15 cellular contexts compared by ENCODE assay signal in genomic region chr4:24722026-24722568, GRCh38.
A peak's percentile ranks its signal among the peaks of the same experiment; 100 is the strongest.
DNase-seq lines count a peak whose midpoint lies in the region; ATAC-seq and TF ChIP-seq lines count a peak whose summit lies in the region.
"Had no signal": no experiment of that assay in that cellular context is flagged by ENCODE, and none has a peak within 500 bp of the region (broad histone marks: within the 10 kb centered on the region; RNA-seq: fewer than 3 reads in every experiment).

No MANE protein-coding gene starts in this region.

- no peak overlapping the region for H3K27ac ChIP-seq in HCT116 (ENCODE audit: low read depth, low read length)
- no peak overlapping the region for H3K27ac ChIP-seq in lung (ENCODE audit: low read depth in 1 of 2, low read length in 1 of 2)
- H3K27ac ChIP-seq in body of pancreas = no peak overlapping the region
- H3K27ac ChIP-seq: 22Rv1 had no signal

- ATAC-seq in HCT116 (peak; percentile 49), lung (ENCODE audit: insufficient read depth, low FRiP score) (no peak), body of pancreas (no peak), HG03442 (IDR thresholded peaks at IDR 0.05; ENCODE audit: unreplicated experiment) (no peak)
- ATAC-seq: CD8-positive, alpha-beta T cell; GM12878 had no signal

- no peaks in the 10 kb centered on the region for H3K4me1 ChIP-seq in HCT116 (ENCODE audit: control insufficient read depth in 1 of 2, insufficient read depth in 2 of 2, low read length in 2 of 2)
- H3K4me1 ChIP-seq in lung (ENCODE audit: control insufficient read depth in 2 of 2, insufficient read depth in 2 of 2, low read length in 2 of 2) = no peaks in the 10 kb centered on the region
- H3K4me1 ChIP-seq in body of pancreas = no peaks in the 10 kb centered on the region

- no peaks in the 10 kb centered on the region for H3K9me3 ChIP-seq in HCT116 (ENCODE audit: control insufficient read depth in 1 of 2, insufficient read depth in 1 of 2, low read depth in 1 of 2, low read length in 2 of 2)
- H3K9me3 ChIP-seq in lung (ENCODE audit: control insufficient read depth in 2 of 2, insufficient read depth in 1 of 2, low read length in 1 of 2) = no peaks in the 10 kb centered on the region
- H3K9me3 ChIP-seq in body of pancreas = no peaks in the 10 kb centered on the region

- RAD21 ChIA-PET in HCT116 (lab: Charles Lee; ENCODE audit: low non-redundant PET in 1 of 2, low total read pairs in 2 of 2, uncharacterized antibody in 2 of 2, unreplicated experiment in 2 of 2) = no interaction called here

- WGBS in lung, 2 donors = 89 to 93% methylated on average over 4 of the region's 4 CpGs
- WGBS in body of pancreas, 2 donors = 75 to 92% methylated on average over 4 of the region's 4 CpGs

- no peaks in the 10 kb centered on the region for H3K36me3 ChIP-seq in HCT116 (ENCODE audit: control insufficient read depth in 1 of 2, insufficient read depth in 2 of 2, low read length in 2 of 2)
- no peaks in the 10 kb centered on the region for H3K36me3 ChIP-seq in lung (ENCODE audit: control insufficient read depth in 2 of 2, insufficient read depth in 2 of 2, low read length in 2 of 2)
- H3K36me3 ChIP-seq in body of pancreas (replicated peaks in 1 of 2; ENCODE audit: insufficient read depth in 1 of 2, low read depth in 2 of 2) = no peaks in the 10 kb centered on the region

- H3K4me3 ChIP-seq in HCT116 (replicated peaks in 1 of 2; ENCODE audit: low read depth in 1 of 2, low read length in 2 of 2) = no peak overlapping the region
- H3K4me3 ChIP-seq in lung = no peak overlapping the region
- H3K4me3 ChIP-seq in body of pancreas = no peak overlapping the region
- H3K4me3 ChIP-seq: GM12878 had no signal

- H4K20me1 ChIP-seq in HCT116 (ENCODE audit: insufficient read depth) = no peaks in the 10 kb centered on the region

- DNase-seq in DMS53 (lab: John Stamatoyannopoulos, UW) (peak; percentile 28), DMS53 treated with DMSO at 0.1 percent for 48 hours (lab: John Stamatoyannopoulos, UW; ENCODE audit: unreplicated experiment) (no peak), HCT116 (ENCODE audit: low read depth, low spot score) (no peak), SK-MEL-5 (ENCODE audit: low read depth, low spot score) (peak; percentile 22), lung (ENCODE audit: low spot score) (peak; percentile 23), body of pancreas (no peak), SIG-M5 (lab: John Stamatoyannopoulos, UW) (no peak)
- DNase-seq: CD8-positive, alpha-beta T cell; MV-4-11; NCI-H146; NCI-H2171; NCI-H82 had no signal

- intact Hi-C loops in HCT116 (cut with micrococcal nuclease) (no loop called here), body of pancreas (cut with DNase I) (no loop called here)

- BruUV-seq in HCT116 (replicated peaks; lab: Mats Ljungman, UMichigan) = no TSS peak

- CTCF ChIA-PET in HCT116 (lab: Charles Lee) = no interaction called here

- no peak overlapping the region for H3K4me2 ChIP-seq in HCT116 (ENCODE audit: low read length)

- no peak overlapping the region for H3K9ac ChIP-seq in HCT116 (ENCODE audit: low read length)

- TF ChIP-seq CTCF in HCT116 (IDR thresholded peaks at IDR 0.05 in 2 of 3, conservative IDR thresholded peaks at IDR 0.05 in 1 of 3; ENCODE audit: borderline replicate concordance in 1 of 3, insufficient read depth in 1 of 3, low read depth in 2 of 3, low read length in 2 of 3) (0 out of 6 replicates have a peak, but pooled peaks of 1 of the 3 experiments have one; percentile 2), lung (IDR thresholded peaks at IDR 0.05; ENCODE audit: control extremely low read depth, extremely low read depth) (no peak), body of pancreas (IDR thresholded peaks at IDR 0.05) (no peak)

- in situ Hi-C loops in SK-MEL-5 (cut with HindIII; ENCODE audit: low pct_unique_long_range_greater_than_20kb, low sequenced_read_pairs) = no loop called here

- H3K27me3 ChIP-seq in HCT116 (ENCODE audit: insufficient read depth, low read length) = no peaks in the 10 kb centered on the region; the same call in none of the 2 replicates
- no peaks in the 10 kb centered on the region for H3K27me3 ChIP-seq in lung (ENCODE audit: control insufficient read depth, insufficient read depth)
- no peaks in the 10 kb centered on the region for H3K27me3 ChIP-seq in body of pancreas

- TF ChIP-seq POLR2A in HCT116 (IDR thresholded peaks at IDR 0.05; ENCODE audit: borderline replicate concordance, extremely low read depth, insufficient read depth, insufficient read length) (no peak), body of pancreas (IDR thresholded peaks at IDR 0.05) (no peak)

- no peak overlapping the region for H2AFZ ChIP-seq in HCT116 (ENCODE audit: low read depth, low read length, poor library complexity, severe bottlenecking)

- POLR2A ChIA-PET in HCT116 (lab: Charles Lee) = no interaction called here

- no peak; the same call in 1 of the 2 replicates for TF ChIP-seq RAD21 in HCT116 (IDR thresholded peaks at IDR 0.05; ENCODE audit: low read depth)

- H3K9me2 ChIP-seq in HCT116 (ENCODE audit: insufficient read depth) = no peaks in the 10 kb centered on the region

- no peaks in the 10 kb centered on the region for H3K79me2 ChIP-seq in HCT116 (ENCODE audit: insufficient read depth, low read length)

TF ChIP-seq in HCT116, 20 proteins besides CTCF, POLR2A, EP300 and RAD21:
- TF ChIP-seq SRF (IDR thresholded peaks at IDR 0.05; ENCODE audit: low read depth) (no peak), JUND (IDR thresholded peaks at IDR 0.05) (no peak), ZNF274 (IDR thresholded peaks at IDR 0.05; ENCODE audit: low read depth, low read length) (no peak), YY1 (IDR thresholded peaks at IDR 0.05; ENCODE audit: extremely low read depth, insufficient replicate concordance, low read depth, low read length) (no peak), POLR2AphosphoS5 (IDR thresholded peaks at IDR 0.05; ENCODE audit: low read depth, low read length) (no peak), TCF7L2 (IDR thresholded peaks at IDR 0.05; ENCODE audit: borderline replicate concordance, extremely low read depth, insufficient read depth, insufficient read length) (no peak), SIN3A (IDR thresholded peaks at IDR 0.05; ENCODE audit: low read depth) (no peak), EZH2 (IDR thresholded peaks at IDR 0.05) (no peak), EGR1 (IDR thresholded peaks at IDR 0.05; ENCODE audit: low read depth) (no peak)
- TF ChIP-seq, protein P1, sequence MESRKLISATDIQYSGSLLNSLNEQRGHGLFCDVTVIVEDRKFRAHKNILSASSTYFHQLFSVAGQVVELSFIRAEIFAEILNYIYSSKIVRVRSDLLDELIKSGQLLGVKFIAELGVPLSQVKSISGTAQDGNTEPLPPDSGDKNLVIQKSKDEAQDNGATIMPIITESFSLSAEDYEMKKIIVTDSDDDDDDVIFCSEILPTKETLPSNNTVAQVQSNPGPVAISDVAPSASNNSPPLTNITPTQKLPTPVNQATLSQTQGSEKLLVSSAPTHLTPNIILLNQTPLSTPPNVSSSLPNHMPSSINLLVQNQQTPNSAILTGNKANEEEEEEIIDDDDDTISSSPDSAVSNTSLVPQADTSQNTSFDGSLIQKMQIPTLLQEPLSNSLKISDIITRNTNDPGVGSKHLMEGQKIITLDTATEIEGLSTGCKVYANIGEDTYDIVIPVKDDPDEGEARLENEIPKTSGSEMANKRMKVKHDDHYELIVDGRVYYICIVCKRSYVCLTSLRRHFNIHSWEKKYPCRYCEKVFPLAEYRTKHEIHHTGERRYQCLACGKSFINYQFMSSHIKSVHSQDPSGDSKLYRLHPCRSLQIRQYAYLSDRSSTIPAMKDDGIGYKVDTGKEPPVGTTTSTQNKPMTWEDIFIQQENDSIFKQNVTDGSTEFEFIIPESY (IDR thresholded peaks at IDR 0.05; ENCODE audit: extremely low read depth, insufficient replicate concordance, low read length) = no peak

Comparison
In these comparisons a context has a peak if more than half of its experiments do, and no peak if none do; other contexts are left out.
1. DNase-seq: peak in DMS53 (single experiment), SK-MEL-5 (single experiment) and lung (single experiment); none in DMS53 treated with DMSO at 0.1 percent for 48 hours (single experiment), HCT116 (single experiment), body of pancreas (0 of 4) and SIG-M5 (single experiment).